9 cellular contexts compared by ENCODE assay signal in the genomic region with DNA sequence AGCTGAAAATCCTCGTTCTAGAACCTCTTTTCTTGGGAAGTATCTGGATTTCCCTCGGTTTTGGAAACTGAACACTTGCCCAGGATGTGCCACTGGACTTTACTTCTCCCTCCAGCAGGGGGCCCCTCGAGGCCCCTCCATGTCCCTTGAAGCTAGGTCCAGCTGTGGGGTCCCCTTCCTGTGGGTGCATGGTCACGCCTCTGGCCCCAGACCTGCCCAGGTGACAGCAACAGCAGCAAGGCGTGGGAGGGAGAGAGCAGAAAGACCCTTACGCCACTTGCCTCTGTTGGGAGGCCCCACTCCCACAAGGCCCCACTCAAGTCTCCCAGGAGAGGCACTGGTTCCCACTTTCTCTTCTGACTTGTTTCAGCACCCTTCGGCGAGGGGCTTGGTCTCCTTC. TPM values are rescaled to one million over a fixed set of nuclear protein-coding genes. Genes with fewer than 3 reads are reported as not detected.
DNase-seq lines count a peak whose midpoint lies in the region; ATAC-seq, FAIRE-seq and TF ChIP-seq lines count a peak whose summit lies in the region.
"Had no signal": no experiment of that assay in that cellular context is flagged by ENCODE, and none has a peak within 500 bp of the region (broad histone marks: within the 10 kb centered on the region; RNA-seq: fewer than 3 reads in every experiment).

No MANE protein-coding gene starts in this region.

- 64% methylated on average over 8 of the region's 8 CpGs for WGBS in lower leg skin, 2 donors

- DNase-seq in Caco-2, result no peak
- peak; percentile 55 for DNase-seq in HTR-8/SVneo (ENCODE audit: insufficient read length, low spot score)
- DNase-seq in cardiac fibroblast (ENCODE audit: low read depth in 2 of 2), result peak in 1 of 2 donors; percentile 38
- peak; percentile 46 for DNase-seq in neural progenitor cell (ENCODE audit: low spot score)
- DNase-seq in lower leg skin (ENCODE audit: low spot score in 2 of 2), result no peak

- peak overlapping the region; percentile 86 for H3K4me2 ChIP-seq in neural progenitor cell

- TF ChIP-seq CTCF in Caco-2 (IDR thresholded peaks at IDR 0.05; ENCODE audit: insufficient read depth in 1 of 2, low read depth in 1 of 2, low read length in 1 of 2, severe bottlenecking in 1 of 2, unreplicated experiment in 1 of 2) (peak; percentile 48 to 59), cardiac fibroblast (IDR thresholded peaks at IDR 0.05; ENCODE audit: low read depth, low read length) (peak; percentile 76), neural progenitor cell (IDR thresholded peaks at IDR 0.05) (peak; percentile 61), lower leg skin (IDR thresholded peaks at IDR 0.05) (no peak)

- H3K9me3 Mint-ChIP-seq in Caco-2 (ENCODE audit: unreplicated experiment) (no peaks in the 10 kb centered on the region), neural progenitor cell (no peaks in the 10 kb centered on the region)

- no peak overlapping the region for H3K27ac ChIP-seq in neural progenitor cell
- H3K27ac ChIP-seq: SJCRH30 had no signal

- H3K27me3 Mint-ChIP-seq in Caco-2 (ENCODE audit: insufficient read depth, unreplicated experiment) (no peaks in the 10 kb centered on the region), neural progenitor cell (ENCODE audit: insufficient read depth, low read depth) (peaks cover 11% of the 10 kb centered on the region)

- no peak overlapping the region for H3K9ac ChIP-seq in neural progenitor cell

- H3K79me2 ChIP-seq in neural progenitor cell (ENCODE audit: low read depth), result peaks cover 98% of the 10 kb centered on the region

- ATAC-seq in GM21576 (IDR thresholded peaks at IDR 0.05; ENCODE audit: unreplicated experiment), result no peak
- ATAC-seq in HG02884 (IDR thresholded peaks at IDR 0.05; ENCODE audit: unreplicated experiment), result no peak
- ATAC-seq in GM21360 (IDR thresholded peaks at IDR 0.05; ENCODE audit: unreplicated experiment), result no peak

- H3K36me3 Mint-ChIP-seq in Caco-2 (ENCODE audit: insufficient read depth, unreplicated experiment) (peaks cover under 1% of the 10 kb centered on the region), neural progenitor cell (peaks cover 13% of the 10 kb centered on the region)

- H3K9me3 ChIP-seq in Caco-2 (no peaks in the 10 kb centered on the region), neural progenitor cell (ENCODE audit: low read depth) (no peaks in the 10 kb centered on the region)
- H3K9me3 ChIP-seq: SJCRH30 had no signal

- H3K4me3 ChIP-seq in Caco-2 (ENCODE audit: low read depth, low read length), result no peak overlapping the region
- H3K4me3 ChIP-seq in cardiac fibroblast (replicated peaks in 1 of 2; ENCODE audit: low read depth in 2 of 2, low read length in 2 of 2), result no peak overlapping the region
- no peak overlapping the region for H3K4me3 ChIP-seq in neural progenitor cell
- no peak overlapping the region for H3K4me3 ChIP-seq in lower leg skin (ENCODE audit: low read depth, poor library complexity, severe bottlenecking)
- H3K4me3 ChIP-seq: SJCRH30 had no signal

- peaks cover 84% of the 10 kb centered on the region for H4K20me1 ChIP-seq in neural progenitor cell (ENCODE audit: low read depth)

- H2AFZ ChIP-seq in neural progenitor cell (replicated peaks), result no peak overlapping the region

- no peaks in the 10 kb centered on the region for H3K36me3 ChIP-seq in Caco-2 (ENCODE audit: control insufficient read depth, insufficient read depth, low read length)
- H3K36me3 ChIP-seq in neural progenitor cell, result no peaks in the 10 kb centered on the region

- H3K27ac Mint-ChIP-seq in Caco-2 (ENCODE audit: unreplicated experiment) (no peak overlapping the region), neural progenitor cell (no peak overlapping the region)

- H3K27me3 ChIP-seq in Caco-2 (replicated peaks; ENCODE audit: control insufficient read depth, insufficient read depth, low read length) (no peaks in the 10 kb centered on the region), neural progenitor cell (no peaks in the 10 kb centered on the region)
- H3K27me3 ChIP-seq: SJCRH30 had no signal

- CTCF ChIA-PET in Caco-2 (lab: Charles Lee), result interaction anchor here (0.7 to 1.0 kb wide), 4 partner anchors 13 to 95 kb away, joined by 3 to 10 read pairs (median 4); no protein-coding TSS in a partner anchor

- H3K4me1 ChIP-seq in Caco-2 (peaks cover 14% of the 10 kb centered on the region; the same call in 1 of the 2 replicates), neural progenitor cell (peaks cover 22% of the 10 kb centered on the region)
- H3K4me1 ChIP-seq: SJCRH30 had no signal

- POLR2A ChIA-PET in Caco-2 (lab: Charles Lee), result no interaction called here

- FAIRE-seq in HTR-8/SVneo (lab: Jason Lieb, UNC), result no peak

- no peak for TF ChIP-seq POLR2A in lower leg skin (IDR thresholded peaks at IDR 0.05)

- BruUV-seq in Caco-2 (replicated peaks; lab: Mats Ljungman, UMichigan), result no TSS peak

- H3F3A ChIP-seq in neural progenitor cell (ENCODE audit: low read depth), result peaks cover 12% of the 10 kb centered on the region

- H3K4me1 Mint-ChIP-seq in Caco-2 (ENCODE audit: low read depth, unreplicated experiment), result peaks cover 15% of the 10 kb centered on the region
- H3K4me1 Mint-ChIP-seq in neural progenitor cell, result peaks cover 22% of the 10 kb centered on the region

- H3K4me3 Mint-ChIP-seq in Caco-2 (ENCODE audit: unreplicated experiment) (no peak overlapping the region), neural progenitor cell (no peak overlapping the region)

- intact Hi-C loops in Caco-2 (cut with micrococcal nuclease; ENCODE audit: unreplicated experiment) (loop anchor here (1.0 kb wide), 1 partner anchor 74 kb away; no protein-coding TSS in a partner anchor), lower leg skin (cut with DNase I; ENCODE audit: low total_unique reads) (no loop called here)

RNA-seq across cellular contexts. Expression of gene SLC25A29, which starts 3.1 kb away (rescaled TPM):
- total RNA-seq in Caco-2 (2022) (28.5 and 29.9 TPM in 2 replicates), neural progenitor cell (ENCODE audit: low replicate concordance) (103 and 330 TPM in 2 replicates), lower leg skin (100 to 1,000 TPM in 3 of 4 donors, 10 to 100 TPM in 1; 98.5 to 166 (median 134) TPM)

RNA-seq across cellular contexts. Expression of gene SLC25A47, which starts 20.0 kb away (rescaled TPM):
- total RNA-seq in Caco-2 (2022) (not detected in 2 replicates), neural progenitor cell (ENCODE audit: low replicate concordance) (not detected in 2 replicates), lower leg skin (not detected)
- total RNA-seq: SJCRH30 had no signal

Comparison
In these comparisons a context has a peak if more than half of its experiments do, and no peak if none do; other contexts are left out.
1. DNase-seq: peak in HTR-8/SVneo (single experiment) and neural progenitor cell (single experiment); none in Caco-2 (0 of 2) and lower leg skin (0 of 2).
2. CTCF ChIP-seq: peak in Caco-2 (2 of 2), cardiac fibroblast (single experiment) and neural progenitor cell (single experiment); none in lower leg skin (0 of 3).